8 cellular contexts compared by ENCODE assay signal in the genomic region with DNA sequence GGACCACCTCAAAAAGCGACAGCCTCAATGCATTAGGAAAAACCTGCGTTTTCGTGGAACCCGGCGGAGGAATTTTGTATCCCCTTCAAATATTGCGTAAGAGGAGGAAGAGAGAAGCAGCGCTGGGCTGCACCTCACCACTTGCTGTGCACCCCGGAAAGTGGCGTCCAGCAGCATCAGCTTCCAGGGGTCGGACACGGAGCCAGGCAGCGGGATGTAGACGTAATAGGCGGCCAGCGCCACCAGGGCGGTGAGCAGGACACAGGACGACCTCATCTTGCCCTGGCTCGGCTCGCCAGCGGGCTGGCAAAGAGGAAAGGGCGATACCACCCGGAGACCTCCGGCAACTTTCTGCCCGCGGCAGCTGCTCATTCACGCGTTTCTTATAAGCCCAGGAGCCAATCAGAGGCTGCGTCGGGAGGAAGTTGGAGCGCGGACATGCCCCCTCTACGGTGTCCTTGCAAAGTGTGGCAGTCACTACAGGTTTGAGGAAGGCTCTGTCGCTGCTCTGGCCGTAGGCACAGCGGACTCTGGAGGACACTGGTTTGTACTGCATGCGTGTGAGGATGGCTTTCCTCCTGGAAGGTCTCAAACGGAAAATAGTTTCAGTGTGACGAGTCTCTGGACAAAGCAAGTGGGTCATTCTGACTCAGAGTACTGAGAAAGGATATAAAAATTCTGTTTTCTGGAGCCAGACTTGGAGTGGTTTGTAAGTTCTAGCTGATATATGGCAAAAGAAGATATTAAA. TPM values are rescaled to one million over a fixed set of nuclear protein-coding genes. Genes with fewer than 3 reads are reported as not detected.
DNase-seq lines count a peak whose midpoint lies in the region; ATAC-seq and TF ChIP-seq lines count a peak whose summit lies in the region.

A gene with protein sequence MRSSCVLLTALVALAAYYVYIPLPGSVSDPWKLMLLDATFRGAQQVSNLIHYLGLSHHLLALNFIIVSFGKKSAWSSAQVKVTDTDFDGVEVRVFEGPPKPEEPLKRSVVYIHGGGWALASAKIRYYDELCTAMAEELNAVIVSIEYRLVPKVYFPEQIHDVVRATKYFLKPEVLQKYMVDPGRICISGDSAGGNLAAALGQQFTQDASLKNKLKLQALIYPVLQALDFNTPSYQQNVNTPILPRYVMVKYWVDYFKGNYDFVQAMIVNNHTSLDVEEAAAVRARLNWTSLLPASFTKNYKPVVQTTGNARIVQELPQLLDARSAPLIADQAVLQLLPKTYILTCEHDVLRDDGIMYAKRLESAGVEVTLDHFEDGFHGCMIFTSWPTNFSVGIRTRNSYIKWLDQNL (minus strand): TSS at position 359 of the 748 bp plus-strand sequence. CDS start 83 bp downstream, at position 276.

- peak within 1 kb of the TSS; percentile 97 for H3K4me3 Mint-ChIP-seq in activated B cell treated with CpG ODN at 0.5 μM for 24 hours

- H3K4me1 Mint-ChIP-seq in activated B cell treated with CpG ODN at 0.5 μM for 24 hours: peaks cover 22% of the 10 kb centered on the region

- no peaks in the 10 kb centered on the region for H3K27me3 Mint-ChIP-seq in activated B cell treated with CpG ODN at 0.5 μM for 24 hours

- H3K27ac ChIP-seq in caudate nucleus (ENCODE audit: low read depth, low read length) (peak within 1 kb of the TSS; percentile 77), spleen (peak within 1 kb of the TSS; percentile 58 to 88 (median 84))

- TF ChIP-seq CTCF in AG09309 (IDR thresholded peaks at IDR 0.05; ENCODE audit: control insufficient read depth, insufficient read depth, low read depth, low read length, missing control alignments): peak; percentile 78
- TF ChIP-seq CTCF in activated B cell treated with CpG ODN at 0.5 μM for 24 hours (IDR thresholded peaks at IDR 0.05): no peak
- peak; percentile 58 to 90 (median 84) for TF ChIP-seq CTCF in spleen (IDR thresholded peaks at IDR 0.05 in 8 of 11, conservative IDR thresholded peaks at IDR 0.05 in 3 of 11)

- H3K36me3 ChIP-seq in spleen: no peaks in the 10 kb centered on the region

- CTCF ChIA-PET in activated B cell treated with CpG ODN at 0.5 μM for 24 hours (lab: Charles Lee): interaction anchor here (1.0 to 1.8 kb wide), 5 partner anchors 32 to 115 kb away, joined by 3 to 5 read pairs (median 4); no protein-coding TSS in a partner anchor

- peak; percentile 42 to 94 (median 62) for TF ChIP-seq POLR2A in spleen (IDR thresholded peaks at IDR 0.05)

- peak within 1 kb of the TSS; percentile 83 for H3K27ac Mint-ChIP-seq in activated B cell treated with CpG ODN at 0.5 μM for 24 hours

- H3K36me3 Mint-ChIP-seq in activated B cell treated with CpG ODN at 0.5 μM for 24 hours (ENCODE audit: low read depth): peaks cover 6% of the 10 kb centered on the region

- DNase-seq in AG09309 (ENCODE audit: low read depth): peak; percentile 97
- peak; percentile 92 for DNase-seq in NCI-H2227 treated with DMSO at 0.1 percent for 48 hours (lab: John Stamatoyannopoulos, UW)
- peak; percentile 70 for DNase-seq in activated B cell treated with CpG ODN at 0.5 μM for 24 hours
- DNase-seq in caudate nucleus (lab: John Stamatoyannopoulos, UW): peak; percentile 14 to 96 (median 78)
- peak; percentile 85 for DNase-seq in inferior parietal cortex (ENCODE audit: extremely low spot score)
- peak; percentile 96 for DNase-seq in spleen

- intact Hi-C loops in activated B cell treated with CpG ODN at 0.5 μM for 24 hours (cut with micrococcal nuclease) (loop anchor here (1.0 to 5.0 kb wide), 6 partner anchors 38 to 220 kb away; a partner anchor contains a TSS), spleen (cut with DNase I; ENCODE audit: low total_unique reads) (no loop called here)

- POLR2A ChIA-PET in activated B cell treated with CpG ODN at 0.5 μM for 24 hours (lab: Charles Lee): interaction anchor here (1.0 to 1.8 kb wide), 2 partner anchors 17 to 39 kb away, joined by 3 to 8 read pairs; a partner anchor contains a TSS

- H3K4me1 ChIP-seq in spleen: peaks cover 10 to 44% (median 21%) of the 10 kb centered on the region in 6 donors

- ATAC-seq in GM18909 (IDR thresholded peaks at IDR 0.05; ENCODE audit: poor library complexity, unreplicated experiment) (peak; percentile 100), HG03175 (IDR thresholded peaks at IDR 0.05; ENCODE audit: unreplicated experiment) (peak; percentile 100), activated B cell treated with CpG ODN at 0.5 μM for 24 hours (ENCODE audit: low read depth) (peak; percentile 100)

- H3K4me3 ChIP-seq in AG09309 (ENCODE audit: control insufficient read depth, low read depth, low read length): peak within 1 kb of the TSS; percentile 94
- H3K4me3 ChIP-seq in spleen: peak within 1 kb of the TSS; percentile 69 to 92 (median 80)

- 0 to 2% (median 1%) methylated on average over 29 to 38 of the region's 38 CpGs for WGBS in spleen, 5 donors

- no peaks in the 10 kb centered on the region for H3K9me3 ChIP-seq in spleen

- no peaks in the 10 kb centered on the region for H3K27me3 ChIP-seq in spleen (replicated peaks in 1 of 7)

- no peaks in the 10 kb centered on the region for H3K9me3 Mint-ChIP-seq in activated B cell treated with CpG ODN at 0.5 μM for 24 hours

RNA-seq across cellular contexts. Expression of the gene that starts here (rescaled TPM):
- 4.5 and 4.9 TPM in 2 replicates for total RNA-seq in activated B cell treated with CpG ODN at 0.5 μM for 24 hours
- total RNA-seq in spleen: 10 to 100 TPM; 11.7 to 30.7 (median 22.3) TPM
- polyA plus RNA-seq in spleen: 1 to 10 TPM; 3.8 to 6.1 (median 4.9) TPM

Comparison
In these comparisons a context has a peak if more than half of its experiments do, and no peak if none do; other contexts are left out.
1. Peak in every context shown above with its lines: DNase-seq, ATAC-seq, H3K4me3 ChIP-seq and H3K27ac ChIP-seq.